In genomic region chr16:67923414-67924127, GRCh38 we compare ENCODE assay signal across 16 cellular contexts. TPM values are rescaled to one million over a fixed set of nuclear protein-coding genes. Genes with fewer than 3 reads are reported as not detected.
DNase-seq lines count a peak whose midpoint lies in the region; FAIRE-seq and TF ChIP-seq lines count a peak whose summit lies in the region.
"Had no signal": no experiment of that assay in that cellular context is flagged by ENCODE, and none has a peak within 500 bp of the region (broad histone marks: within the 10 kb centered on the region; RNA-seq: fewer than 3 reads in every experiment).

No MANE protein-coding gene starts in this region.

- no peak for TF ChIP-seq POLR2A in lower leg skin (IDR thresholded peaks at IDR 0.05)

- no peak overlapping the region for H2AFZ ChIP-seq in osteoblast (ENCODE audit: low read length)
- H2AFZ ChIP-seq: GM23248 had no signal

- TF ChIP-seq CTCF in osteoblast (IDR thresholded peaks at IDR 0.05; ENCODE audit: extremely low read depth, low read depth, low read length) (no peak), lower leg skin (IDR thresholded peaks at IDR 0.05) (no peak)

- intact Hi-C loops in lower leg skin (cut with DNase I; ENCODE audit: low total_unique reads): loop anchor here (10.0 kb wide), 1 partner anchor 99 kb away; no protein-coding TSS in a partner anchor

- no peaks in the 10 kb centered on the region for H3K9me3 ChIP-seq in osteoblast (ENCODE audit: low read depth, low read length)

- 57 to 58% methylated on average over 10 of the region's 10 CpGs for WGBS in lower leg skin, 2 donors

- DNase-seq in DMS53 (lab: John Stamatoyannopoulos, UW): peak; percentile 18
- DNase-seq in DMS53 treated with DMSO at 0.1 percent for 48 hours (lab: John Stamatoyannopoulos, UW; ENCODE audit: unreplicated experiment): no peak
- DNase-seq in NCI-H2029 (lab: John Stamatoyannopoulos, UW): peak; percentile 72
- DNase-seq in caudate nucleus (lab: John Stamatoyannopoulos, UW): peak in 43 of 61 donors; percentile 10 to 88 (median 42)
- DNase-seq in osteoblast (ENCODE audit: insufficient read length, low spot score, missing footprints): peak; percentile 18
- DNase-seq in NCI-H1930 (lab: John Stamatoyannopoulos, UW): no peak
- no peak for DNase-seq in lower leg skin (ENCODE audit: low spot score in 2 of 2)
- no peak for DNase-seq in urothelium cell line (ENCODE audit: low spot score)
- DNase-seq: GM23248, MM.1S, naive B cell, small intestine had no signal

- H3K27ac ChIP-seq in caudate nucleus (ENCODE audit: low read depth, low read length): peak overlapping the region; percentile 82
- H3K27ac ChIP-seq in osteoblast (ENCODE audit: low read depth, low read length): no peak overlapping the region
- H3K27ac ChIP-seq: coronary artery, GM23248 had no signal

- H3K4me3 ChIP-seq in osteoblast (ENCODE audit: insufficient read depth, low read length) (no peak overlapping the region), lower leg skin (ENCODE audit: low read depth, poor library complexity, severe bottlenecking) (no peak overlapping the region)
- H3K4me3 ChIP-seq: coronary artery, GM23248 had no signal

- peaks cover 15% of the 10 kb centered on the region for H3K4me1 ChIP-seq in osteoblast (ENCODE audit: insufficient read depth, low read length)

- H4K20me1 ChIP-seq in osteoblast (ENCODE audit: insufficient read depth, low read length): peaks cover 75% of the 10 kb centered on the region

- H3K79me2 ChIP-seq in osteoblast (ENCODE audit: insufficient read depth, low read length): peaks cover 57% of the 10 kb centered on the region

- FAIRE-seq in urothelium cell line (lab: Jason Lieb, UNC): no peak
- FAIRE-seq: small intestine had no signal

- no peak overlapping the region for H3K4me2 ChIP-seq in osteoblast (ENCODE audit: insufficient read depth, low read length)

- H3K36me3 ChIP-seq in osteoblast (ENCODE audit: insufficient read depth, low read length): peaks cover 27% of the 10 kb centered on the region

- no peaks in the 10 kb centered on the region for H3K27me3 ChIP-seq in osteoblast (ENCODE audit: insufficient read depth, low read length)

RNA-seq across cellular contexts. Expression of gene CTRL, which starts 8.1 kb away (rescaled TPM):
- total RNA-seq in osteoblast (0.36 and 0.59 TPM in 2 replicates), lower leg skin (1 to 10 TPM in 1 of 4 donors, under 1 TPM in 1, not detected in 2; 0.84 to 1.7 TPM)
- total RNA-seq: GM23248 had no signal

RNA-seq across cellular contexts. Expression of gene PSMB10, which starts 13.1 kb away (rescaled TPM):
- total RNA-seq in osteoblast (44.5 and 47.0 TPM in 2 replicates), lower leg skin (10 to 100 TPM; 11.4 to 20.4 (median 17.8) TPM)

RNA-seq across cellular contexts. Expression of gene LCAT, which starts 20.3 kb away (rescaled TPM):
- total RNA-seq in osteoblast (6.9 and 8.8 TPM in 2 replicates), lower leg skin (10 to 100 TPM in 3 of 4 donors, 1 to 10 TPM in 1; 6.4 to 16.5 (median 12.1) TPM)

RNA-seq across cellular contexts. Expression of gene PSKH1, which starts 30.5 kb away (rescaled TPM):
- 16.8 and 18.5 TPM in 2 replicates for total RNA-seq in osteoblast
- total RNA-seq in lower leg skin: 10 to 100 TPM; 11.1 to 17.9 (median 14.4) TPM

RNA-seq across cellular contexts. Expression of gene NRN1L, which starts 38.9 kb away (rescaled TPM):
- total RNA-seq in osteoblast (0.29 TPM in 1 of 2 replicates, not detected in the other), lower leg skin (1 to 10 TPM in 1 of 4 donors, under 1 TPM in 2, not detected in 1; 0.65 to 3.7 (median 0.80) TPM)
- total RNA-seq: A172; activated T-helper 2 cell treated with anti-CD3 and anti-CD28 coated beads, Interferon-gamma antibody, Interleukin-2, Interleukin-4, amounts not matched to agents 10 μg/mL and 5 μg/mL and 100 μg/mL, durations not matched to agents 14 hours and 24 hours and 36 hours; GM23248; ureter had no signal

Comparison
In these comparisons a context has a peak if more than half of its experiments do, and no peak if none do; other contexts are left out.
1. DNase-seq: peak in DMS53 (single experiment), NCI-H2029 (single experiment), caudate nucleus (43 of 61) and osteoblast (single experiment); none in DMS53 treated with DMSO at 0.1 percent for 48 hours (single experiment), NCI-H1930 (0 of 2), lower leg skin (0 of 2) and urothelium cell line (single experiment).